ENCODE assay signal across 12 cellular contexts in genomic region chr1:74586253-74586897, GRCh38.
DNase-seq lines count a peak whose midpoint lies in the region; ATAC-seq lines count a peak whose summit lies in the region.
"Had no signal": no experiment of that assay in that cellular context is flagged by ENCODE, and none has a peak within 500 bp of the region (broad histone marks: within the 10 kb centered on the region; RNA-seq: fewer than 3 reads in every experiment).

No MANE protein-coding gene starts in this region.

- H3K4me1 Mint-ChIP-seq in activated T-helper 17 cell treated with anti-CD3 and anti-CD28 coated beads, Interleukin-2, amount 50 U/mL, for 72 hours = no peaks in the 10 kb centered on the region

- H3K36me3 Mint-ChIP-seq in activated T-helper 17 cell treated with anti-CD3 and anti-CD28 coated beads, Interleukin-2, amount 50 U/mL, for 72 hours (ENCODE audit: low read depth) = no peaks in the 10 kb centered on the region

- ATAC-seq in HG03432 (IDR thresholded peaks at IDR 0.05; ENCODE audit: unreplicated experiment) (peak; percentile 42), GM19452 (IDR thresholded peaks at IDR 0.05; ENCODE audit: unreplicated experiment) (no peak), HG02623 (IDR thresholded peaks at IDR 0.05; ENCODE audit: unreplicated experiment) (no peak)
- ATAC-seq in activated T-helper 17 cell treated with anti-CD3 and anti-CD28 coated beads, Interleukin-2, amount 50 U/mL, for 72 hours (replicated peaks) = no peak

- H3K4me3 Mint-ChIP-seq in activated T-helper 17 cell treated with anti-CD3 and anti-CD28 coated beads, Interleukin-2, amount 50 U/mL, for 72 hours = peak overlapping the region; percentile 46

- H3K27me3 Mint-ChIP-seq in activated T-helper 17 cell treated with anti-CD3 and anti-CD28 coated beads, Interleukin-2, amount 50 U/mL, for 72 hours = peaks cover 10% of the 10 kb centered on the region

- H3K9me3 Mint-ChIP-seq in activated T-helper 17 cell treated with anti-CD3 and anti-CD28 coated beads, Interleukin-2, amount 50 U/mL, for 72 hours = no peaks in the 10 kb centered on the region

- DNase-seq in NOMO-1 treated with DMSO at 0.1 percent for 48 hours (lab: John Stamatoyannopoulos, UW; ENCODE audit: unreplicated experiment) = peak; percentile 18
- no peak for DNase-seq in NOMO-1 treated with dmso at 0.1 percent for 144 hours (lab: John Stamatoyannopoulos, UW; ENCODE audit: unreplicated experiment)
- DNase-seq in myocyte (ENCODE audit: low read depth) = peak; percentile 6
- no peak for DNase-seq in RPMI8226
- DNase-seq: brain microvascular endothelial cell, DMS79 treated with DMSO at 0.1 percent for 48 hours, hypothalamus, T1000 had no signal

- no peak overlapping the region for H3K27ac Mint-ChIP-seq in activated T-helper 17 cell treated with anti-CD3 and anti-CD28 coated beads, Interleukin-2, amount 50 U/mL, for 72 hours

Comparison
In these comparisons a context has a peak if more than half of its experiments do, and no peak if none do; other contexts are left out.
1. DNase-seq: peak in NOMO-1 treated with DMSO at 0.1 percent for 48 hours (single experiment) and myocyte (single experiment); none in NOMO-1 treated with dmso at 0.1 percent for 144 hours (single experiment) and RPMI8226 (single experiment).